ENCODE assay signal across 8 cellular contexts in genomic region chr11:119148855-119149370, GRCh38. TPM values are rescaled to one million over a fixed set of nuclear protein-coding genes. Genes with fewer than 3 reads are reported as not detected.
DNase-seq lines count a peak whose midpoint lies in the region; ATAC-seq and TF ChIP-seq lines count a peak whose summit lies in the region.

Gene ABCG4, plus strand, starts transcription at chr11:119149052. Its CDS starts 914 bp downstream, at chr11:119149966.

- 1 to 4% methylated on average over 5 to 24 of the region's 58 CpGs for WGBS in GM23248 (ENCODE audit: low coverage in 1 of 2, low lambda C conversion rate in 2 of 2, missing lambda C conversion rate in 2 of 2), 2 experiments
- 1% methylated on average over 26 to 58 of the region's 58 CpGs for WGBS in lung, 2 donors

- TF ChIP-seq CTCF in lung (IDR thresholded peaks at IDR 0.05; ENCODE audit: control extremely low read depth, extremely low read depth) (no peak), thoracic aorta (IDR thresholded peaks at IDR 0.05) (no peak)

- H3K9me3 ChIP-seq in GM23248 (ENCODE audit: low read depth) (no peaks in the 10 kb centered on the region), SJSA1 (replicated peaks) (no peaks in the 10 kb centered on the region), lung (ENCODE audit: control insufficient read depth in 2 of 2, insufficient read depth in 1 of 2, low read length in 1 of 2) (peaks cover 0 to 1% of the 10 kb centered on the region in 2 donors), thoracic aorta (no peaks in the 10 kb centered on the region)

- in situ Hi-C loops in GM23248 (cut with MboI) = no loop called here

- no peak within 1 kb of the TSS for H3K27ac ChIP-seq in GM23248
- H3K27ac ChIP-seq in SJSA1 = no peak within 1 kb of the TSS
- no peak within 1 kb of the TSS for H3K27ac ChIP-seq in lung (ENCODE audit: low read depth in 1 of 2, low read length in 1 of 2)
- H3K27ac ChIP-seq in thoracic aorta = no peak within 1 kb of the TSS

- no peaks in the 10 kb centered on the region for H3K79me2 ChIP-seq in GM23248 (ENCODE audit: insufficient read depth)

- H3K27me3 ChIP-seq in GM23248 (replicated peaks; ENCODE audit: insufficient read depth) (peaks cover 42% of the 10 kb centered on the region; the same call in 1 of the 2 replicates), SJSA1 (replicated peaks) (no peaks in the 10 kb centered on the region), lung (ENCODE audit: control insufficient read depth, insufficient read depth) (no peaks in the 10 kb centered on the region), thoracic aorta (replicated peaks; ENCODE audit: insufficient read depth) (no peaks in the 10 kb centered on the region)

- ATAC-seq in lung (ENCODE audit: insufficient read depth, low FRiP score) (peak; percentile 43), thoracic aorta (ENCODE audit: insufficient number of reproducible peaks, low FRiP score, low read depth) (no peak), HG03175 (IDR thresholded peaks at IDR 0.05; ENCODE audit: unreplicated experiment) (no peak), HG03354 (IDR thresholded peaks at IDR 0.05; ENCODE audit: poor library complexity, severe bottlenecking, unreplicated experiment) (no peak)

- no peaks in the 10 kb centered on the region for H3K9me2 ChIP-seq in GM23248 (ENCODE audit: insufficient read depth)

- peak within 1 kb of the TSS; percentile 87 for H2AFZ ChIP-seq in GM23248

- peak within 1 kb of the TSS; percentile 71 for H3K4me3 ChIP-seq in GM23248
- H3K4me3 ChIP-seq in SJSA1 = peak within 1 kb of the TSS; percentile 42
- peak within 1 kb of the TSS; percentile 45 for H3K4me3 ChIP-seq in lung
- H3K4me3 ChIP-seq in thoracic aorta = peak within 1 kb of the TSS; percentile 80

- no peaks in the 10 kb centered on the region for H4K20me1 ChIP-seq in GM23248 (ENCODE audit: insufficient read depth)

- DNase-seq in GM23248 = peak; percentile 49
- peak in 1 of 2 experiments; percentile 6 for DNase-seq in SJSA1 (ENCODE audit: low read depth in 1 of 2, low spot score in 2 of 2)
- peak; percentile 65 for DNase-seq in cerebellum (ENCODE audit: low spot score)
- no peak for DNase-seq in lung (ENCODE audit: low spot score)
- no peak for DNase-seq in thoracic aorta (ENCODE audit: low spot score)
- no peak for DNase-seq in HuH-7 (ENCODE audit: low spot score)

- H3K36me3 ChIP-seq in GM23248 (ENCODE audit: low read depth) = no peaks in the 10 kb centered on the region
- H3K36me3 ChIP-seq in SJSA1 = no peaks in the 10 kb centered on the region
- no peaks in the 10 kb centered on the region for H3K36me3 ChIP-seq in lung (ENCODE audit: control insufficient read depth in 2 of 2, insufficient read depth in 2 of 2, low read length in 2 of 2)
- no peaks in the 10 kb centered on the region for H3K36me3 ChIP-seq in thoracic aorta

- peak within 1 kb of the TSS; percentile 84 for H3K4me2 ChIP-seq in GM23248 (ENCODE audit: unreplicated experiment)

- no peaks in the 10 kb centered on the region for H3F3A ChIP-seq in GM23248 (ENCODE audit: insufficient read depth)

- no peaks in the 10 kb centered on the region for H3K4me1 ChIP-seq in GM23248 (ENCODE audit: insufficient read depth)
- no peaks in the 10 kb centered on the region; the same call in none of the 2 replicates for H3K4me1 ChIP-seq in SJSA1 (replicated peaks)
- H3K4me1 ChIP-seq in lung (ENCODE audit: control insufficient read depth in 2 of 2, insufficient read depth in 2 of 2, low read length in 2 of 2) = peaks cover 0 to 11% of the 10 kb centered on the region in 2 donors
- peaks cover 3 to 17% of the 10 kb centered on the region in 2 donors for H3K4me1 ChIP-seq in thoracic aorta (ENCODE audit: control insufficient read depth in 1 of 2, low read depth in 2 of 2)

- peak within 1 kb of the TSS; percentile 33; the same call in 1 of the 2 replicates for H3K9ac ChIP-seq in GM23248

RNA-seq across cellular contexts. Expression of gene ABCG4, which starts in this region (rescaled TPM):
- total RNA-seq in GM23248 (2014; rRNA removed; shearing (Covaris generic)) = not detected in 2 replicates
- polyA plus RNA-seq in GM23248 (2016; fragmentation: Nextera tagmentation; extraction: Ambion mirVana) = 0.06 and 0.14 TPM in 2 replicates
- total RNA-seq in SJSA1 (2014; rRNA removed; shearing (Covaris generic)) = 0.05 TPM in 1 of 2 replicates, not detected in the other
- total RNA-seq in cerebellum = 4.0 TPM
- under 1 TPM in 1 of 2 donors, not detected in 1; 0.28 TPM for total RNA-seq in lung
- polyA plus RNA-seq in lung = under 1 TPM; 0.03 to 0.10 TPM
- total RNA-seq in thoracic aorta = 1 to 10 TPM in 1 of 2 donors, not detected in 1; 1.6 TPM

Comparison
In these comparisons a context has a peak if more than half of its experiments do, and no peak if none do; other contexts are left out.
1. Peak in DNase-seq, H3K4me3 ChIP-seq, H3K9ac ChIP-seq and H3K4me2 ChIP-seq in GM23248; RNA of the gene not detected or under 1 TPM.
2. Peak in ATAC-seq and H3K4me3 ChIP-seq in lung; RNA of the gene not detected or under 1 TPM.